ENCODE assay signal across 7 cellular contexts in the genomic region with DNA sequence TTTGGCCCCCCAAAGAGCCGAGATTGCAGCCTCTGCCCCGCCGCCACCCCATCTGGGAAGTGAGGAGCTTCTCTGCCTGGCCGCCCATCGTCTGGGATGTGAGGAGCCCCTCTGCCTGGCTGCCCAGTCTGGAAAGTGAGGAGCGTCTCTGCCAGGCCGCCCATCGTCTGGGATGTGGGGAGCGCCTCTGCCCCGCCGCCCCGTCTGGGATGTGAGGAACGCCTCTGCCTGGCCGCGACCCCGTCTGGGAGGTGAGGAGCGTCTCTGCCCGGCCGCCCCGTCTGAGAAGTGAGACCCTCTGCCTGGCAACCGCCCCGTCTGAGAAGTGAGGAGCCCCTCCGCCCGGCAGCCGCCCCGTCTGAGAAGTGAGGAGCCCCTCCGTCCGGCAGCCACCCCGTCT. TPM values are rescaled to one million over a fixed set of nuclear protein-coding genes. Genes with fewer than 3 reads are reported as not detected.
DNase-seq lines count a peak whose midpoint lies in the region; ATAC-seq and TF ChIP-seq lines count a peak whose summit lies in the region.
"Not testable (repeated sequence)": the region's sequence is repeated elsewhere in the genome, so short reads cannot be mapped to it uniquely, and the experiment has no call there.

No MANE protein-coding gene starts in this region.

- 0 out of 2 replicates have a peak overlapping the region, but pooled peaks have one; percentile 8 for H2AFZ ChIP-seq in DND-41 (ENCODE audit: low read depth, low read length)
- not testable (repeated sequence) for H2AFZ ChIP-seq in Karpas-422 (ENCODE audit: low read length); SU-DHL-6 (ENCODE audit: low read depth, low read length, severe bottlenecking)

- H3K4me1 Mint-ChIP-seq in activated CD4-positive, alpha-beta T cell treated with anti-CD3 and anti-CD28 coated beads for 36 hours = peaks cover 24% of the 10 kb centered on the region
- H3K4me1 Mint-ChIP-seq in activated T-cell treated with anti-CD3 and anti-CD28 coated beads, Interleukin-2, amount 50 U/mL, for 72 hours (ENCODE audit: low read depth) = peaks cover 43% of the 10 kb centered on the region
- peaks cover 23% of the 10 kb centered on the region for H3K4me1 Mint-ChIP-seq in activated naive CD8-positive, alpha-beta T cell treated with anti-CD3 and anti-CD28 coated beads, Interleukin-2, amount 10 ng/mL, durations not matched to agents 7 days and 5 days
- H3K4me1 Mint-ChIP-seq in stimulated activated effector memory CD8-positive, alpha-beta T cell treated with anti-CD3 and anti-CD28 coated beads, Interleukin-12 subunit alpha, Interleukin-12 subunit beta, amount 100 ng/mL, for 72 hours = peaks cover 37% of the 10 kb centered on the region

- CTCF ChIA-PET in activated CD4-positive, alpha-beta T cell treated with anti-CD3 and anti-CD28 coated beads for 36 hours (lab: Charles Lee) = not testable (repeated sequence)

- not testable (repeated sequence) for TF ChIP-seq CTCF in DND-41 (IDR thresholded peaks at IDR 0.05; ENCODE audit: borderline replicate concordance, extremely low read depth, low read length, poor library complexity, severe bottlenecking); SU-DHL-6 (IDR thresholded peaks at IDR 0.05; ENCODE audit: insufficient read depth, low read length, poor library complexity, severe bottlenecking)

- peaks cover 27% of the 10 kb centered on the region for H3K4me1 ChIP-seq in DND-41 (ENCODE audit: insufficient read depth, low read length)
- H3K4me1 ChIP-seq in Karpas-422 (ENCODE audit: low read length) = not testable (repeated sequence)

- not testable (repeated sequence) for H3K36me3 ChIP-seq in DND-41 (ENCODE audit: insufficient read depth, low read length); Karpas-422 (ENCODE audit: insufficient read depth, low read length); SU-DHL-6 (ENCODE audit: low read length)

- H4K20me1 ChIP-seq in DND-41 (ENCODE audit: insufficient read depth, low read length); Karpas-422 (ENCODE audit: insufficient read depth, low read depth, low read length); SU-DHL-6 (ENCODE audit: low read depth, low read length): not testable (repeated sequence)

- H3K27me3 ChIP-seq in DND-41 (ENCODE audit: insufficient read depth, low read length, poor library complexity); Karpas-422 (ENCODE audit: low read length); SU-DHL-6 (ENCODE audit: low read length): not testable (repeated sequence)

- POLR2A ChIA-PET in activated CD4-positive, alpha-beta T cell treated with anti-CD3 and anti-CD28 coated beads for 36 hours (lab: Charles Lee) = not testable (repeated sequence)
- POLR2A ChIA-PET in activated naive CD8-positive, alpha-beta T cell treated with anti-CD3 and anti-CD28 coated beads, Interleukin-2, amount 10 ng/mL, durations not matched to agents 7 days and 5 days (lab: Charles Lee) = interaction anchor here (2.3 kb wide), 1 partner anchor 82 kb away, joined by 16 read pairs; the partner anchor contains the start of gene ZNF529

- H3F3A ChIP-seq in SU-DHL-6 (ENCODE audit: insufficient read depth) = peaks cover 26% of the 10 kb centered on the region

- peaks cover 19% of the 10 kb centered on the region for H3K9me3 Mint-ChIP-seq in activated CD4-positive, alpha-beta T cell treated with anti-CD3 and anti-CD28 coated beads for 36 hours (ENCODE audit: low read depth)
- not testable (repeated sequence) for H3K9me3 Mint-ChIP-seq in activated T-cell treated with anti-CD3 and anti-CD28 coated beads, Interleukin-2, amount 50 U/mL, for 72 hours; stimulated activated effector memory CD8-positive, alpha-beta T cell treated with anti-CD3 and anti-CD28 coated beads, Interleukin-12 subunit alpha, Interleukin-12 subunit beta, amount 100 ng/mL, for 72 hours
- H3K9me3 Mint-ChIP-seq in activated naive CD8-positive, alpha-beta T cell treated with anti-CD3 and anti-CD28 coated beads, Interleukin-2, amount 10 ng/mL, durations not matched to agents 7 days and 5 days = peaks cover 10% of the 10 kb centered on the region

- intact Hi-C loops in activated CD4-positive, alpha-beta T cell treated with anti-CD3 and anti-CD28 coated beads for 36 hours (cut with DNase I, micrococcal nuclease) = not testable (repeated sequence)

- H3K4me2 ChIP-seq in DND-41 (ENCODE audit: insufficient read depth, low read length) (peak overlapping the region; percentile 53), Karpas-422 (ENCODE audit: low read depth, low read length, poor library complexity, severe bottlenecking) (peak overlapping the region; percentile 88), SU-DHL-6 (ENCODE audit: low read depth, low read length, poor library complexity, severe bottlenecking) (peak overlapping the region; percentile 96)

- not testable (repeated sequence) for DNase-seq in DND-41; Karpas-422; activated CD4-positive, alpha-beta T cell treated with anti-CD3 and anti-CD28 coated beads for 36 hours; activated T-cell treated with anti-CD3 and anti-CD28 coated beads, Interleukin-2, amount 50 U/mL, for 72 hours; activated naive CD8-positive, alpha-beta T cell treated with anti-CD3 and anti-CD28 coated beads, Interleukin-2, amount 10 ng/mL, durations not matched to agents 7 days and 5 days; stimulated activated effector memory CD8-positive, alpha-beta T cell treated with anti-CD3 and anti-CD28 coated beads, Interleukin-12 subunit alpha, Interleukin-12 subunit beta, amount 100 ng/mL, for 72 hours (ENCODE audit: low spot score in 2 of 2)

- not testable (repeated sequence) for H3K9me3 ChIP-seq in DND-41 (ENCODE audit: insufficient read depth, low read length, severe bottlenecking); Karpas-422 (ENCODE audit: low read length); SU-DHL-6 (ENCODE audit: insufficient read depth, low read length)

- peaks cover 36% of the 10 kb centered on the region for H3K79me2 ChIP-seq in DND-41 (ENCODE audit: insufficient read depth, low read length)
- peaks cover 32% of the 10 kb centered on the region for H3K79me2 ChIP-seq in Karpas-422 (ENCODE audit: low read length)
- peaks cover 28% of the 10 kb centered on the region for H3K79me2 ChIP-seq in SU-DHL-6 (ENCODE audit: insufficient read depth, low read length)

- H3K27me3 Mint-ChIP-seq in activated CD4-positive, alpha-beta T cell treated with anti-CD3 and anti-CD28 coated beads for 36 hours; activated T-cell treated with anti-CD3 and anti-CD28 coated beads, Interleukin-2, amount 50 U/mL, for 72 hours (ENCODE audit: low read depth); activated naive CD8-positive, alpha-beta T cell treated with anti-CD3 and anti-CD28 coated beads, Interleukin-2, amount 10 ng/mL, durations not matched to agents 7 days and 5 days: not testable (repeated sequence)

- H3K27ac ChIP-seq in DND-41 (ENCODE audit: low read length) (peak overlapping the region; percentile 55; the same call in 1 of the 2 replicates), Karpas-422 (ENCODE audit: low read length) (peak overlapping the region; percentile 89), SU-DHL-6 (ENCODE audit: low read depth, low read length) (peak overlapping the region; percentile 98)

- peak overlapping the region; percentile 87 for H3K9ac ChIP-seq in DND-41 (ENCODE audit: low read depth, low read length)
- H3K9ac ChIP-seq in Karpas-422 (ENCODE audit: low read length) = peak overlapping the region; percentile 65
- peak overlapping the region; percentile 87 for H3K9ac ChIP-seq in SU-DHL-6 (ENCODE audit: low read length)

- peaks cover 18% of the 10 kb centered on the region for H3K36me3 Mint-ChIP-seq in activated CD4-positive, alpha-beta T cell treated with anti-CD3 and anti-CD28 coated beads for 36 hours (ENCODE audit: low read depth)
- peaks cover 16 to 28% of the 10 kb centered on the region in 2 donors for H3K36me3 Mint-ChIP-seq in activated T-cell treated with anti-CD3 and anti-CD28 coated beads, Interleukin-2, amount 50 U/mL, for 72 hours (ENCODE audit: insufficient read depth in 2 of 2)
- peaks cover 13% of the 10 kb centered on the region for H3K36me3 Mint-ChIP-seq in activated naive CD8-positive, alpha-beta T cell treated with anti-CD3 and anti-CD28 coated beads, Interleukin-2, amount 10 ng/mL, durations not matched to agents 7 days and 5 days
- peaks cover 27% of the 10 kb centered on the region for H3K36me3 Mint-ChIP-seq in stimulated activated effector memory CD8-positive, alpha-beta T cell treated with anti-CD3 and anti-CD28 coated beads, Interleukin-12 subunit alpha, Interleukin-12 subunit beta, amount 100 ng/mL, for 72 hours

- H3K27ac Mint-ChIP-seq in activated CD4-positive, alpha-beta T cell treated with anti-CD3 and anti-CD28 coated beads for 36 hours; activated T-cell treated with anti-CD3 and anti-CD28 coated beads, Interleukin-2, amount 50 U/mL, for 72 hours; stimulated activated effector memory CD8-positive, alpha-beta T cell treated with anti-CD3 and anti-CD28 coated beads, Interleukin-12 subunit alpha, Interleukin-12 subunit beta, amount 100 ng/mL, for 72 hours: not testable (repeated sequence)
- H3K27ac Mint-ChIP-seq in activated naive CD8-positive, alpha-beta T cell treated with anti-CD3 and anti-CD28 coated beads, Interleukin-2, amount 10 ng/mL, durations not matched to agents 7 days and 5 days = peak overlapping the region; percentile 98

- ATAC-seq in DND-41 (ENCODE audit: insufficient read depth, low read depth); activated CD4-positive, alpha-beta T cell treated with anti-CD3 and anti-CD28 coated beads for 36 hours; activated T-cell treated with anti-CD3 and anti-CD28 coated beads, Interleukin-2, amount 50 U/mL, for 72 hours (replicated peaks in 1 of 2); activated naive CD8-positive, alpha-beta T cell treated with anti-CD3 and anti-CD28 coated beads, Interleukin-2, amount 10 ng/mL, durations not matched to agents 7 days and 5 days (ENCODE audit: low read depth); stimulated activated effector memory CD8-positive, alpha-beta T cell treated with anti-CD3 and anti-CD28 coated beads, Interleukin-12 subunit alpha, Interleukin-12 subunit beta, amount 100 ng/mL, for 72 hours: not testable (repeated sequence)

- peak overlapping the region; percentile 86 for H3K4me3 Mint-ChIP-seq in activated CD4-positive, alpha-beta T cell treated with anti-CD3 and anti-CD28 coated beads for 36 hours
- peak overlapping the region; percentile 91 to 93 for H3K4me3 Mint-ChIP-seq in activated T-cell treated with anti-CD3 and anti-CD28 coated beads, Interleukin-2, amount 50 U/mL, for 72 hours
- peak overlapping the region; percentile 98 for H3K4me3 Mint-ChIP-seq in activated naive CD8-positive, alpha-beta T cell treated with anti-CD3 and anti-CD28 coated beads, Interleukin-2, amount 10 ng/mL, durations not matched to agents 7 days and 5 days
- peak overlapping the region; percentile 89 for H3K4me3 Mint-ChIP-seq in stimulated activated effector memory CD8-positive, alpha-beta T cell treated with anti-CD3 and anti-CD28 coated beads, Interleukin-12 subunit alpha, Interleukin-12 subunit beta, amount 100 ng/mL, for 72 hours

- H3K4me3 ChIP-seq in DND-41 (ENCODE audit: low read depth in 1 of 2, low read length in 2 of 2) = peak overlapping the region in 1 of 2 experiments; percentile 53; a peak in 2 of 4 replicates
- peak overlapping the region; percentile 96 for H3K4me3 ChIP-seq in Karpas-422 (ENCODE audit: low read length)
- H3K4me3 ChIP-seq in SU-DHL-6 (ENCODE audit: insufficient read depth, low read length, poor library complexity, severe bottlenecking) = peak overlapping the region; percentile 52

- not testable (repeated sequence) for H3K9me2 ChIP-seq in Karpas-422 (replicated peaks; ENCODE audit: insufficient read depth, low read length); SU-DHL-6 (replicated peaks; ENCODE audit: insufficient read depth, low read length)

RNA-seq across cellular contexts. Expression of gene ZNF566, which starts 1.5 kb away (rescaled TPM):
- total RNA-seq in Karpas-422 (2014; rRNA removed; shearing (Covaris generic); ENCODE audit: low replicate concordance) = 17.3 and 21.4 TPM in 2 replicates
- total RNA-seq in activated CD4-positive, alpha-beta T cell treated with anti-CD3 and anti-CD28 coated beads for 36 hours = 1 to 10 TPM; 4.7 to 5.9 TPM
- total RNA-seq in activated T-cell treated with anti-CD3 and anti-CD28 coated beads, Interleukin-2, amount 50 U/mL, for 72 hours = 1 to 10 TPM; 5.8 to 7.8 TPM
- 10 to 100 TPM; 14.1 TPM for total RNA-seq in activated naive CD8-positive, alpha-beta T cell treated with anti-CD3 and anti-CD28 coated beads, Interleukin-2, amount 10 ng/mL, durations not matched to agents 7 days and 5 days

RNA-seq across cellular contexts. Expression of gene ZNF260, which starts 37.2 kb away (rescaled TPM):
- 9.6 and 31.6 TPM in 2 replicates for total RNA-seq in Karpas-422 (2014; rRNA removed; shearing (Covaris generic); ENCODE audit: low replicate concordance)
- 1 to 10 TPM; 5.7 to 8.2 TPM for total RNA-seq in activated CD4-positive, alpha-beta T cell treated with anti-CD3 and anti-CD28 coated beads for 36 hours
- total RNA-seq in activated T-cell treated with anti-CD3 and anti-CD28 coated beads, Interleukin-2, amount 50 U/mL, for 72 hours = 10 to 100 TPM; 10.1 to 12.2 TPM
- 10 to 100 TPM; 12.9 to 16.3 TPM for total RNA-seq in activated naive CD8-positive, alpha-beta T cell treated with anti-CD3 and anti-CD28 coated beads, Interleukin-2, amount 10 ng/mL, durations not matched to agents 7 days and 5 days
